In genomic region chr1:208205216-208206013, GRCh38 we compare ENCODE assay signal across 2 cellular contexts.
TF ChIP-seq lines count a peak whose summit lies in the region.

No MANE protein-coding gene starts in this region.

TF ChIP-seq in endothelial cell of umbilical vein, 7 proteins besides CTCF, POLR2A, EP300 and RAD21:
- peak; percentile 35 for TF ChIP-seq POLR2AphosphoS5 (IDR thresholded peaks at IDR 0.05; ENCODE audit: insufficient read depth, low read depth, low read length)
- no peak for TF ChIP-seq MYC (IDR thresholded peaks at IDR 0.05; ENCODE audit: low read depth, low read length)
- TF ChIP-seq, protein P1, sequence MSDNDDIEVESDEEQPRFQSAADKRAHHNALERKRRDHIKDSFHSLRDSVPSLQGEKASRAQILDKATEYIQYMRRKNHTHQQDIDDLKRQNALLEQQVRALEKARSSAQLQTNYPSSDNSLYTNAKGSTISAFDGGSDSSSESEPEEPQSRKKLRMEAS (IDR thresholded peaks at IDR 0.05; ENCODE audit: insufficient read depth, insufficient read length): no peak

TF ChIP-seq in GM23338, 12 proteins besides CTCF, POLR2A, EP300 and RAD21:
- TF ChIP-seq POLR2AphosphoS5 (IDR thresholded peaks at IDR 0.05; ENCODE audit: low read depth) (no peak), ZNF331 (CRISPR knock-in tag; IDR thresholded peaks at IDR 0.05; ENCODE audit: low read depth) (no peak), EZH2phosphoT487 (IDR thresholded peaks at IDR 0.05; ENCODE audit: unreplicated experiment) (no peak), STAT1 (IDR thresholded peaks at IDR 0.05; ENCODE audit: unreplicated experiment) (no peak), JUNB (IDR thresholded peaks at IDR 0.05; ENCODE audit: unreplicated experiment) (no peak), CREB1 (CRISPR knock-in tag; IDR thresholded peaks at IDR 0.05; ENCODE audit: low read depth) (no peak), EZH2 (IDR thresholded peaks at IDR 0.05; ENCODE audit: low read depth, unreplicated experiment) (no peak), REST (IDR thresholded peaks at IDR 0.05; ENCODE audit: unreplicated experiment) (no peak), ZNF462 (CRISPR knock-in tag; IDR thresholded peaks at IDR 0.05) (no peak), ETS1 (IDR thresholded peaks at IDR 0.05) (no peak)
